1 cellular context compared by ENCODE assay signal in genomic region chr3:4752201-4753072, GRCh38.
TF ChIP-seq lines count a peak whose summit lies in the region.

No MANE protein-coding gene starts in this region.

TF ChIP-seq in HepG2, 621 proteins besides CTCF, POLR2A, EP300 and RAD21 (continued from another document and continues in another):
- TF ChIP-seq PRDM10 (CRISPR knock-in tag; IDR thresholded peaks at IDR 0.05; ENCODE audit: low read depth) (0 out of 2 replicates have a peak, but pooled peaks have one; percentile 48), HMG20B (CRISPR knock-in tag; conservative IDR thresholded peaks at IDR 0.05) (no peak), ZNF281 (CRISPR knock-in tag; IDR thresholded peaks at IDR 0.05; ENCODE audit: borderline replicate concordance) (no peak; the same call in 1 of the 2 replicates), ZNF333 (CRISPR knock-in tag; IDR thresholded peaks at IDR 0.05; ENCODE audit: borderline replicate concordance) (no peak), PAWR (CRISPR knock-in tag; IDR thresholded peaks at IDR 0.05; ENCODE audit: borderline replicate concordance) (no peak), TCF7L2 (IDR thresholded peaks at IDR 0.05; ENCODE audit: low read depth, low read length) (no peak), GPBP1L1 (CRISPR knock-in tag; IDR thresholded peaks at IDR 0.05) (no peak), ZNF784 (CRISPR knock-in tag; IDR thresholded peaks at IDR 0.05; ENCODE audit: borderline replicate concordance) (peak; percentile 55; the same call in 1 of the 2 replicates), EEA1 (CRISPR knock-in tag; IDR thresholded peaks at IDR 0.05; ENCODE audit: borderline replicate concordance) (no peak), NR1H2 (CRISPR knock-in tag; IDR thresholded peaks at IDR 0.05; ENCODE audit: borderline replicate concordance, low read depth) (no peak), ZNF562 (CRISPR knock-in tag; IDR thresholded peaks at IDR 0.05; ENCODE audit: borderline replicate concordance) (no peak), ZNF530 (CRISPR knock-in tag; IDR thresholded peaks at IDR 0.05; ENCODE audit: low read depth) (no peak), ZNF124 (CRISPR knock-in tag; IDR thresholded peaks at IDR 0.05) (no peak; the same call in 1 of the 2 replicates), TEAD3 (CRISPR knock-in tag; optimal IDR thresholded peaks at IDR 0.05; ENCODE audit: borderline replicate concordance) (peak; percentile 58), TBX2 (CRISPR knock-in tag; IDR thresholded peaks at IDR 0.05; ENCODE audit: borderline replicate concordance) (peak; percentile 95), ZNF574 (CRISPR knock-in tag; IDR thresholded peaks at IDR 0.05) (peak; percentile 52), ZNF251 (CRISPR knock-in tag; IDR thresholded peaks at IDR 0.05) (no peak), ISL2 (CRISPR knock-in tag; IDR thresholded peaks at IDR 0.05) (peak; percentile 75), HOXD1 (CRISPR knock-in tag; IDR thresholded peaks at IDR 0.05) (no peak), JARID2 (CRISPR knock-in tag; IDR thresholded peaks at IDR 0.05; ENCODE audit: insufficient replicate concordance) (peak; percentile 76), TRIM22 (IDR thresholded peaks at IDR 0.05) (no peak), TRAFD1 (CRISPR knock-in tag; IDR thresholded peaks at IDR 0.05; ENCODE audit: borderline replicate concordance) (no peak), UBTF (CRISPR knock-in tag; IDR thresholded peaks at IDR 0.05) (peak; percentile 67; the same call in 1 of the 2 replicates), RBFOX2 (IDR thresholded peaks at IDR 0.05; ENCODE audit: low read depth, low read length) (no peak), SRF (IDR thresholded peaks at IDR 0.05; ENCODE audit: low read depth, low read length) (no peak), HES4 (CRISPR knock-in tag; IDR thresholded peaks at IDR 0.05; ENCODE audit: borderline replicate concordance) (no peak), ZBTB26 (CRISPR knock-in tag; IDR thresholded peaks at IDR 0.05; ENCODE audit: borderline replicate concordance) (no peak), GMEB1 (CRISPR knock-in tag; IDR thresholded peaks at IDR 0.05; ENCODE audit: borderline replicate concordance) (no peak), ZNF878 (CRISPR knock-in tag; IDR thresholded peaks at IDR 0.05) (no peak), NR2F2 (IDR thresholded peaks at IDR 0.05; ENCODE audit: borderline replicate concordance, low read depth) (no peak), HNRNPH1 (optimal IDR thresholded peaks at IDR 0.05; ENCODE audit: low read depth, low read length) (no peak), MATR3 (CRISPR knock-in tag; IDR thresholded peaks at IDR 0.05) (no peak), RFX3 (CRISPR knock-in tag; IDR thresholded peaks at IDR 0.05) (no peak), TCF7 (IDR thresholded peaks at IDR 0.05; ENCODE audit: low read depth) (peak; percentile 8; the same call in 1 of the 2 replicates), BORCS8-MEF2B (CRISPR knock-in tag; IDR thresholded peaks at IDR 0.05) (no peak), ZBTB1 (CRISPR knock-in tag; IDR thresholded peaks at IDR 0.05; ENCODE audit: borderline replicate concordance) (no peak), RFXAP (CRISPR knock-in tag; IDR thresholded peaks at IDR 0.05; ENCODE audit: borderline replicate concordance) (peak; percentile 62; the same call in 1 of the 2 replicates), DPF2 (CRISPR knock-in tag; IDR thresholded peaks at IDR 0.05; ENCODE audit: borderline replicate concordance, low read depth) (peak; percentile 44; the same call in 1 of the 2 replicates)
